8 cellular contexts compared by ENCODE assay signal in the genomic region with DNA sequence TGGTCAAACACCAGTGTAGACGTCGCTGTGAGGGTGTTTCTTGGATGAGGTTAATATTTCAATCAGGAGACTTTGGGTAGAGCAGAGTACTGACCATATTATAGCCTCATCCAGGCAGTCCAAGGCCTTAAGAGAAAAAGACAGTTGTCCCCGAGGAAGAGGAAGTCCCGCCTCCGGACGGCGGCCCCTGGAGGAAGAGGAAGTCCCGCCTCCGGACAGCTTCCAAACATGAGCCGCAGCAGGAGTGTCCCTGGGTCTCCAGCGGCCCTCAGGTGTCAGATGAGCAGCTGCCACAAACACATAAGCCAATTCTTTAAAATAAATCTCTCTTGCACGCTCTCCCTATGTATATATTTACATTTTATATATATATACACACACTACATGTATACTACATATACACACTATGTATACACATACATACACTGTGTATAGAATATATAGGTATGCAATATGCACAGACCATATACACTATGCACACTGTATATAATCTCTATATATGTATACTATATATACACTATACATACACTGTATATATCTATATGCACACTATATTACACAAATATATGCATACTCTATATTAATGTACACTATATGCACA. TPM values are rescaled to one million over a fixed set of nuclear protein-coding genes. Genes with fewer than 3 reads are reported as not detected.
A peak's percentile ranks its signal among the peaks of the same experiment; 100 is the strongest.
DNase-seq lines count a peak whose midpoint lies in the region; ATAC-seq, FAIRE-seq and TF ChIP-seq lines count a peak whose summit lies in the region.

No MANE protein-coding gene starts in this region.

- no peak for TF ChIP-seq EP300 in gastroesophageal sphincter (IDR thresholded peaks at IDR 0.05)

- no peak for FAIRE-seq in RCC 7860 (lab: Jason Lieb, UNC)

- TF ChIP-seq CTCF in LNCaP clone FGC (IDR thresholded peaks at IDR 0.05; ENCODE audit: control insufficient read depth, extremely low read depth, insufficient read depth) (no peak), gastroesophageal sphincter (IDR thresholded peaks at IDR 0.05) (no peak)

- WGBS in gastroesophageal sphincter (ENCODE audit: low coverage in 1 of 2), 2 donors: 66 to 94% methylated on average over 3 to 10 of the region's 12 CpGs

- peaks cover 0 to 12% (median 5%) of the 10 kb centered on the region in 3 donors for H3K4me1 ChIP-seq in gastroesophageal sphincter

- no peak overlapping the region for H3K27ac ChIP-seq in gastroesophageal sphincter

- no peak for TF ChIP-seq POLR2A in gastroesophageal sphincter (IDR thresholded peaks at IDR 0.05)

- DNase-seq in COLO668 (lab: John Stamatoyannopoulos, UW; ENCODE audit: unreplicated experiment) (peak; percentile 12), LNCaP clone FGC (ENCODE audit: low read depth) (no peak), activated T-cell treated with anti-CD3 and anti-CD28 coated beads for 24 hours (ENCODE audit: low read depth) (peak; percentile 55), myocyte (ENCODE audit: low read depth) (peak; percentile 26), RCC 7860 (ENCODE audit: low spot score) (no peak)

- ATAC-seq in gastroesophageal sphincter (no peak), GM19397 (IDR thresholded peaks at IDR 0.05; ENCODE audit: unreplicated experiment) (no peak), GM18873 (IDR thresholded peaks at IDR 0.05; ENCODE audit: low FRiP score, unreplicated experiment) (no peak)

- H3K36me3 ChIP-seq in gastroesophageal sphincter: no peaks in the 10 kb centered on the region

- H3K9me3 ChIP-seq in gastroesophageal sphincter: no peaks in the 10 kb centered on the region

- no peaks in the 10 kb centered on the region for H3K27me3 ChIP-seq in gastroesophageal sphincter

- peak overlapping the region; percentile 44 for H3K4me3 ChIP-seq in LNCaP clone FGC (ENCODE audit: low read depth, low read length)
- H3K4me3 ChIP-seq in gastroesophageal sphincter: no peak overlapping the region

RNA-seq across cellular contexts. Expression of gene PWWP2B, which starts 37.5 kb away (rescaled TPM):
- total RNA-seq in myocyte (11.1 and 20.1 TPM in 2 replicates), gastroesophageal sphincter (10 to 100 TPM; 11.3 to 17.1 (median 14.8) TPM)
- polyA plus RNA-seq in myocyte (2012): 5.1 TPM

Comparison
In these comparisons a context has a peak if more than half of its experiments do, and no peak if none do; other contexts are left out.
1. DNase-seq: peak in COLO668 (single experiment), activated T-cell treated with anti-CD3 and anti-CD28 coated beads for 24 hours (single experiment) and myocyte (single experiment); none in LNCaP clone FGC (single experiment) and RCC 7860 (single experiment).